13 cellular contexts compared by ENCODE assay signal in genomic region chr17:4175921-4176802, GRCh38. TPM values are rescaled to one million over a fixed set of nuclear protein-coding genes. Genes with fewer than 3 reads are reported as not detected.
DNase-seq lines count a peak whose midpoint lies in the region; ATAC-seq and TF ChIP-seq lines count a peak whose summit lies in the region.
"Had no signal": no experiment of that assay in that cellular context is flagged by ENCODE, and none has a peak within 500 bp of the region (broad histone marks: within the 10 kb centered on the region; RNA-seq: fewer than 3 reads in every experiment).

No MANE protein-coding gene starts in this region.

- no peaks in the 10 kb centered on the region for H3K79me2 ChIP-seq in OCI-LY7 (ENCODE audit: insufficient read depth, low read depth, low read length)

- no peaks in the 10 kb centered on the region for H4K20me1 ChIP-seq in OCI-LY7 (ENCODE audit: insufficient read depth, low read length)

- peak overlapping the region; percentile 79 for H3K4me3 Mint-ChIP-seq in CD8-positive, alpha-beta T cell
- H3K4me3 Mint-ChIP-seq in activated naive CD8-positive, alpha-beta T cell treated with anti-CD3 and anti-CD28 coated beads, Interleukin-2, amount 50 U/mL, for 24 hours, result peak overlapping the region; percentile 71
- H3K4me3 Mint-ChIP-seq in osteocyte (ENCODE audit: unreplicated experiment), result peak overlapping the region; percentile 28

- H3K36me3 Mint-ChIP-seq in CD8-positive, alpha-beta T cell, result peaks cover 72% of the 10 kb centered on the region
- peaks cover 55% of the 10 kb centered on the region for H3K36me3 Mint-ChIP-seq in activated naive CD8-positive, alpha-beta T cell treated with anti-CD3 and anti-CD28 coated beads, Interleukin-2, amount 50 U/mL, for 24 hours (ENCODE audit: low read depth)
- H3K36me3 Mint-ChIP-seq in osteocyte (ENCODE audit: unreplicated experiment), result peaks cover 49% of the 10 kb centered on the region

- TF ChIP-seq CTCF in CD8-positive, alpha-beta T cell (IDR thresholded peaks at IDR 0.05), result no peak
- TF ChIP-seq CTCF in osteocyte (IDR thresholded peaks at IDR 0.05), result no peak
- no peak for TF ChIP-seq CTCF in OCI-LY7 (conservative IDR thresholded peaks at IDR 0.05; ENCODE audit: low read length)

- H3K4me1 ChIP-seq in CD8-positive, alpha-beta T cell (ENCODE audit: insufficient read depth, low read length), result peaks cover 49% of the 10 kb centered on the region
- H3K4me1 ChIP-seq in OCI-LY7 (ENCODE audit: insufficient read depth, low read length, poor library complexity, severe bottlenecking), result no peaks in the 10 kb centered on the region

- peaks cover 41% of the 10 kb centered on the region for H3K36me3 ChIP-seq in CD8-positive, alpha-beta T cell (ENCODE audit: insufficient read depth, low read length)
- peaks cover 93% of the 10 kb centered on the region for H3K36me3 ChIP-seq in OCI-LY7 (ENCODE audit: insufficient read depth, low read length)

- peak overlapping the region; percentile 62 for H3K27ac ChIP-seq in CD8-positive, alpha-beta T cell (ENCODE audit: low read depth, low read length)
- H3K27ac ChIP-seq in OCI-LY7 (ENCODE audit: low read depth, low read length, poor library complexity, severe bottlenecking), result no peak overlapping the region
- H3K27ac ChIP-seq: coronary artery, HL-60 had no signal

- no peaks in the 10 kb centered on the region for H3K27me3 Mint-ChIP-seq in CD8-positive, alpha-beta T cell (ENCODE audit: low read depth)
- no peaks in the 10 kb centered on the region for H3K27me3 Mint-ChIP-seq in activated naive CD8-positive, alpha-beta T cell treated with anti-CD3 and anti-CD28 coated beads, Interleukin-2, amount 50 U/mL, for 24 hours
- no peaks in the 10 kb centered on the region for H3K27me3 Mint-ChIP-seq in osteocyte (ENCODE audit: unreplicated experiment)

- peak in 6 of 7 experiments; percentile 20 to 71 (median 44) for DNase-seq in CD8-positive, alpha-beta T cell
- DNase-seq in T-helper 2 cell (peak in 3 of 5 experiments; percentile 14 to 85 (median 64)), osteocyte (ENCODE audit: extremely low spot score, unreplicated experiment) (no peak), SHP77 treated with DMSO at 0.1 percent for 48 hours (lab: John Stamatoyannopoulos, UW) (no peak), NCI-H1105 treated with DMSO at 0.1 percent for 48 hours (lab: John Stamatoyannopoulos, UW) (no peak), OCI-LY7 (ENCODE audit: low spot score) (no peak), left colon (no peak)
- DNase-seq in activated naive CD8-positive, alpha-beta T cell treated with anti-CD3 and anti-CD28 coated beads, Interleukin-2, amount 50 U/mL, for 24 hours, result peak; percentile 25

- ATAC-seq in CD8-positive, alpha-beta T cell, result peak; percentile 77
- peak; percentile 85 for ATAC-seq in activated naive CD8-positive, alpha-beta T cell treated with anti-CD3 and anti-CD28 coated beads, Interleukin-2, amount 50 U/mL, for 24 hours
- no peak for ATAC-seq in left colon
- ATAC-seq: left lobe of liver, Panc1 had no signal

- H3K4me3 ChIP-seq in CD8-positive, alpha-beta T cell (ENCODE audit: low read depth, low read length), result peak overlapping the region; percentile 36
- H3K4me3 ChIP-seq in OCI-LY7 (ENCODE audit: low read depth, low read length, poor library complexity, severe bottlenecking), result no peak overlapping the region
- H3K4me3 ChIP-seq: coronary artery had no signal

- H2AFZ ChIP-seq in OCI-LY7 (ENCODE audit: low read length), result no peak overlapping the region

- CTCF ChIA-PET in CD8-positive, alpha-beta T cell (lab: Charles Lee), result interaction anchor here (0.7 to 2.2 kb wide), 6 partner anchors 15 to 263 kb away, joined by 3 to 7 read pairs (median 4); partner anchors contain the start of gene CYB5D2
- CTCF ChIA-PET in OCI-LY7 (lab: Charles Lee; ENCODE audit: unreplicated experiment), result no interaction called here

- H3K4me1 Mint-ChIP-seq in CD8-positive, alpha-beta T cell (ENCODE audit: low read depth), result peaks cover 51% of the 10 kb centered on the region
- peaks cover 47% of the 10 kb centered on the region for H3K4me1 Mint-ChIP-seq in activated naive CD8-positive, alpha-beta T cell treated with anti-CD3 and anti-CD28 coated beads, Interleukin-2, amount 50 U/mL, for 24 hours
- peaks cover 31% of the 10 kb centered on the region for H3K4me1 Mint-ChIP-seq in osteocyte (ENCODE audit: unreplicated experiment)

- H3K4me2 ChIP-seq in OCI-LY7 (ENCODE audit: low read length), result no peak overlapping the region

- no TSS peak for BruUV-seq in OCI-LY7 (replicated peaks; lab: Mats Ljungman, UMichigan)

- no peaks in the 10 kb centered on the region for H3K27me3 ChIP-seq in CD8-positive, alpha-beta T cell (ENCODE audit: insufficient read depth, low read length)

- peak overlapping the region; percentile 97 for H3K27ac Mint-ChIP-seq in CD8-positive, alpha-beta T cell
- peak overlapping the region; percentile 88 for H3K27ac Mint-ChIP-seq in activated naive CD8-positive, alpha-beta T cell treated with anti-CD3 and anti-CD28 coated beads, Interleukin-2, amount 50 U/mL, for 24 hours
- peak overlapping the region; percentile 82 for H3K27ac Mint-ChIP-seq in osteocyte (ENCODE audit: unreplicated experiment)

- H3K9me3 Mint-ChIP-seq in CD8-positive, alpha-beta T cell, result no peaks in the 10 kb centered on the region
- no peaks in the 10 kb centered on the region for H3K9me3 Mint-ChIP-seq in activated naive CD8-positive, alpha-beta T cell treated with anti-CD3 and anti-CD28 coated beads, Interleukin-2, amount 50 U/mL, for 24 hours
- H3K9me3 Mint-ChIP-seq in osteocyte (ENCODE audit: unreplicated experiment), result no peaks in the 10 kb centered on the region
- H3K9me3 Mint-ChIP-seq: CD14-positive monocyte had no signal

- intact Hi-C loops in CD8-positive, alpha-beta T cell (cut with DNase I, micrococcal nuclease), result loop anchor here (1.0 kb wide), 1 partner anchor 33 kb away; the partner anchor contains the start of genes CYB5D2 (in 2 of the 2) and ZZEF1 (in 2 of the 2)
- intact Hi-C loops in OCI-LY7 (cut with micrococcal nuclease; ENCODE audit: unreplicated experiment) (no loop called here), left colon (cut with DNase I, micrococcal nuclease) (no loop called here)

- H3K9me2 ChIP-seq in OCI-LY7 (ENCODE audit: insufficient read depth, low read length), result no peaks in the 10 kb centered on the region

- H3K9me3 ChIP-seq in CD8-positive, alpha-beta T cell (ENCODE audit: low read length), result no peaks in the 10 kb centered on the region
- H3K9me3 ChIP-seq in OCI-LY7 (ENCODE audit: low read length), result no peaks in the 10 kb centered on the region

- POLR2A ChIA-PET in CD8-positive, alpha-beta T cell (lab: Charles Lee), result interaction anchor here (0.6 to 6.0 kb wide), 8 partner anchors 10 to 190 kb away, joined by 3 to 92 read pairs (median 7); partner anchors contain the start of genes ANKFY1, CYB5D2, UBE2G1 and ZZEF1
- POLR2A ChIA-PET in OCI-LY7 (lab: Charles Lee), result no interaction called here

RNA-seq across cellular contexts. Expression of gene CYB5D2, which starts 33.2 kb away (rescaled TPM):
- 1 to 10 TPM; 2.4 to 4.7 TPM for total RNA-seq in CD8-positive, alpha-beta T cell
- total RNA-seq in osteocyte (22.3 and 26.2 TPM in 2 replicates), OCI-LY7 (2022) (16.7 and 17.2 TPM in 2 replicates), left colon (10 to 100 TPM; 11.8 to 16.3 TPM)
- 6.9 and 18.5 TPM in 2 replicates for total RNA-seq in OCI-LY7 (2014; rRNA removed; shearing (Covaris generic))

RNA-seq across cellular contexts. Expression of gene ZZEF1, which starts 33.3 kb away (rescaled TPM):
- 10 to 100 TPM; 74.9 to 81.1 TPM for total RNA-seq in CD8-positive, alpha-beta T cell
- total RNA-seq in osteocyte, result 47.1 and 52.0 TPM in 2 replicates
- 25.3 and 35.4 TPM in 2 replicates for total RNA-seq in OCI-LY7 (2014; rRNA removed; shearing (Covaris generic))
- total RNA-seq in OCI-LY7 (2022), result 51.5 and 54.9 TPM in 2 replicates
- 100 to 1,000 TPM; 134 to 164 TPM for total RNA-seq in left colon

Comparison
In these comparisons a context has a peak if more than half of its experiments do, and no peak if none do; other contexts are left out.
1. DNase-seq: peak in CD8-positive, alpha-beta T cell (6 of 7), T-helper 2 cell (3 of 5) and activated naive CD8-positive, alpha-beta T cell treated with anti-CD3 and anti-CD28 coated beads, Interleukin-2, amount 50 U/mL, for 24 hours (single experiment); none in osteocyte (single experiment), SHP77 treated with DMSO at 0.1 percent for 48 hours (single experiment), NCI-H1105 treated with DMSO at 0.1 percent for 48 hours (single experiment), OCI-LY7 (single experiment) and left colon (0 of 2).
2. H3K4me3 Mint-ChIP-seq: peak in every context shown above with its lines; median percentile 79 in CD8-positive, alpha-beta T cell; 71 in activated naive CD8-positive, alpha-beta T cell treated with anti-CD3 and anti-CD28 coated beads, Interleukin-2, amount 50 U/mL, for 24 hours; 28 in osteocyte.
3. intact Hi-C loops: an anchor here in CD8-positive, alpha-beta T cell (1.0 kb wide); none called in OCI-LY7 and left colon.
4. Peak in every context shown above with its lines, with median percentiles within 50 percentile points of each other: H3K27ac Mint-ChIP-seq.